Comparison of ENCODE assay signal across 1 cellular context in the genomic region with DNA sequence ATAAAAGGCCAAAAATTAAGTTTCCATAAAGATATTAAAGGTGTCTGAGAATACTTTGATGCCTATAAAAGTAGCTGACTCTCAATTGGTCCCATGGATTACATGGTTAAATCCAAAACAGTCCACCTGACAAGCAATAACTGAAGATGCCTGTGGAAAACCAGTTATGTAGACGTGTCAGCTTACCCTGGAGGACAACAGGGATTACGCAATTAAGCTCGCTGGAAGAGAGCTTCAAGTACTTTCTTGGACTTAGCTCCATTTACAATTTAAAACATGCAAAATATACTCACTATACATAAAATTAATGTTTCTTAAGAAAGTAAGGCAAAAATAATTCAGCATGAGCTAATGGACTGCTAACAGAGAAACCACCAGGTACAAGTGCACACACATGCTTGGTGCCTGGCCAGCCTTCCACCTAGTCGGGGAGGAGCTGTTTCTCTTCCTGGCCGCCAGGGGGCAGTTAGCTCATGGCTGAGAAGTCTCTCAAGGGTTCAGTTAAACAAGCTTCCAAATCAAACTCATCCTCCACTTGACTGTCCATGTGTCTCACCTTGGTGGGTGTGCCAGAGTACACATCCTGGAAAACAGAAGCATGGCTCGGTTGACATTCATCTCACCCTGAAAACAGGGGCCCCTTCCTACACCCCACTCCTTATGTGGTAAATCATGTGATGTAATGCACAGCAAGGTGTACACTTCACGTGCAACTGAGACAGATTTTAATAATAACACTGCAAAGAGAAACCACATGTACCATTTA.
TF ChIP-seq lines count a peak whose summit lies in the region.

No MANE protein-coding gene starts in this region.

TF ChIP-seq in WTC11, 78 proteins besides CTCF, POLR2A, EP300 and RAD21 (continued from another document):
- TF ChIP-seq, protein P1, sequence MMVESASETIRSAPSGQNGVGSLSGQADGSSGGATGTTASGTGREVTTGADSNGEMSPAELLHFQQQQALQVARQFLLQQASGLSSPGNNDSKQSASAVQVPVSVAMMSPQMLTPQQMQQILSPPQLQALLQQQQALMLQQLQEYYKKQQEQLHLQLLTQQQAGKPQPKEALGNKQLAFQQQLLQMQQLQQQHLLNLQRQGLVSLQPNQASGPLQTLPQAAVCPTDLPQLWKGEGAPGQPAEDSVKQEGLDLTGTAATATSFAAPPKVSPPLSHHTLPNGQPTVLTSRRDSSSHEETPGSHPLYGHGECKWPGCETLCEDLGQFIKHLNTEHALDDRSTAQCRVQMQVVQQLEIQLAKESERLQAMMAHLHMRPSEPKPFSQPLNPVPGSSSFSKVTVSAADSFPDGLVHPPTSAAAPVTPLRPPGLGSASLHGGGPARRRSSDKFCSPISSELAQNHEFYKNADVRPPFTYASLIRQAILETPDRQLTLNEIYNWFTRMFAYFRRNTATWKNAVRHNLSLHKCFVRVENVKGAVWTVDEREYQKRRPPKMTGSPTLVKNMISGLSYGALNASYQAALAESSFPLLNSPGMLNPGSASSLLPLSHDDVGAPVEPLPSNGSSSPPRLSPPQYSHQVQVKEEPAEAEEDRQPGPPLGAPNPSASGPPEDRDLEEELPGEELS (CRISPR knock-in tag; IDR thresholded peaks at IDR 0.05), result no peak
- no peak for TF ChIP-seq GABPB1 (CRISPR knock-in tag; IDR thresholded peaks at IDR 0.05)
